ENCODE assay signal across 8 cellular contexts in the genomic region with DNA sequence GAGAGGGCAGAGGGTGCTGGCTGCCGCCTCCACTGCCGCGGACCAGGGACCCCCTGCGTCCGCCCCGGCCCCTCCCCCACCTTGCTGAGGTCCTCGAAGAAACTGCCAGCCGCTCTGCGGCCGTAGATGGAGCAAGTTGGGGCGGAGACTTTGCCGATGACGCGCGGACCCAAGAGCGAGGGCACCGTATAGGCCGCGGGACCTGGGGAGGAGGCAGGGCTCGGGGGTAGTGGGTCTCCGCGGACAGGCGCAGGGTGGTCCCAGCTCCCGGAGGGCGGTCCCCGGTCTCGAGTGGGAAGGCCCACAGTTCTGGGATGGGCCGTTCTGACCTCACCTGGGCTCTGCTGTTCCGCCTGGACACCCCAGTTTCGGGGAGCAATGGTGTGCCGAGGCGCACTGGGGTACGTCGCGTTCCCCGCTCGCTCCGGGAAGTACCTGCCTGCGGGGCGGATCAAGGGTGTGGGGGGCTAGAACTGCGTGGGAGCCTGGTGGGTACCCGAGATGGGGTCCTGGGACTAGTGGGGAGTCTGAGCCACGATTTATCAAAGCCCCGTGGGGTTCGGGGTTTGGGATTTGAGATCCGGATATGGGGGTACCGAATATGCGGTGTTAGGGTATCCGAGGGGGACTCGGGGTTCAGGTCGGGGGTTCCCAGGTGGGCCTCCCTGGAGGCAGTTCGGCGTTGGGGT. TPM values are rescaled to one million over a fixed set of nuclear protein-coding genes. Genes with fewer than 3 reads are reported as not detected.
DNase-seq lines count a peak whose midpoint lies in the region; ATAC-seq, FAIRE-seq and TF ChIP-seq lines count a peak whose summit lies in the region.

No MANE protein-coding gene starts in this region.

- H3K79me2 ChIP-seq in astrocyte (ENCODE audit: insufficient read depth, low read length): peaks cover 8% of the 10 kb centered on the region
- no peaks in the 10 kb centered on the region for H3K79me2 ChIP-seq in smooth muscle cell (ENCODE audit: low read depth)

- H3K4me1 Mint-ChIP-seq in T-helper 1 cell treated with Interleukin-12 subunit alpha and Interleukin-12 subunit beta and Interleukin-4 antibody, amounts not matched to agents 30 μg/mL and 1 μg/mL, for 36 hours (ENCODE audit: low read depth): peaks cover 43% of the 10 kb centered on the region
- H3K4me1 Mint-ChIP-seq in astrocyte (ENCODE audit: low read depth, unreplicated experiment): no peaks in the 10 kb centered on the region

- H2AFZ ChIP-seq in astrocyte (ENCODE audit: low read depth, low read length): no peak overlapping the region
- no peak overlapping the region for H2AFZ ChIP-seq in smooth muscle cell (ENCODE audit: low read depth)

- H3K36me3 Mint-ChIP-seq in T-helper 1 cell treated with Interleukin-12 subunit alpha and Interleukin-12 subunit beta and Interleukin-4 antibody, amounts not matched to agents 30 μg/mL and 1 μg/mL, for 36 hours (ENCODE audit: low read depth): peaks cover 15% of the 10 kb centered on the region
- H3K36me3 Mint-ChIP-seq in astrocyte (ENCODE audit: low read depth, unreplicated experiment): peaks cover 2% of the 10 kb centered on the region

- H3K4me3 ChIP-seq in astrocyte (ENCODE audit: insufficient read depth, low read depth, low read length) (peak overlapping the region; percentile 17), iPS-18a (ENCODE audit: low read length) (peak overlapping the region; percentile 57), smooth muscle cell (peak overlapping the region; percentile 69)

- peak overlapping the region; percentile 95 for H3K4me3 Mint-ChIP-seq in T-helper 1 cell treated with Interleukin-12 subunit alpha and Interleukin-12 subunit beta and Interleukin-4 antibody, amounts not matched to agents 30 μg/mL and 1 μg/mL, for 36 hours
- H3K4me3 Mint-ChIP-seq in astrocyte (ENCODE audit: unreplicated experiment): peak overlapping the region; percentile 66

- WGBS in smooth muscle cell (ENCODE audit: low lambda C conversion rate): 19% methylated on average over 33 of the region's 53 CpGs

- DNase-seq in DMS153 (lab: John Stamatoyannopoulos, UW): peak; percentile 43
- DNase-seq in astrocyte (ENCODE audit: low read depth): peak; percentile 64
- peak; percentile 63 for DNase-seq in smooth muscle cell (lab: John Stamatoyannopoulos, UW; ENCODE audit: unreplicated experiment)

- peak overlapping the region; percentile 99 for H3K27ac Mint-ChIP-seq in T-helper 1 cell treated with Interleukin-12 subunit alpha and Interleukin-12 subunit beta and Interleukin-4 antibody, amounts not matched to agents 30 μg/mL and 1 μg/mL, for 36 hours
- H3K27ac Mint-ChIP-seq in astrocyte (ENCODE audit: unreplicated experiment): no peak overlapping the region

- H3K36me3 ChIP-seq in astrocyte (ENCODE audit: insufficient read depth, low read length) (no peaks in the 10 kb centered on the region), iPS-18a (ENCODE audit: control insufficient read depth, low read depth, low read length) (no peaks in the 10 kb centered on the region), smooth muscle cell (ENCODE audit: low read depth) (no peaks in the 10 kb centered on the region)

- peaks cover 30% of the 10 kb centered on the region for H3K27me3 ChIP-seq in astrocyte (ENCODE audit: insufficient read depth, low read length)
- H3K27me3 ChIP-seq in iPS-18a (ENCODE audit: control insufficient read depth, insufficient read depth, low read length): peaks cover 79% of the 10 kb centered on the region
- no peaks in the 10 kb centered on the region for H3K27me3 ChIP-seq in smooth muscle cell (ENCODE audit: low read depth)

- no peaks in the 10 kb centered on the region for H3K27me3 Mint-ChIP-seq in T-helper 1 cell treated with Interleukin-12 subunit alpha and Interleukin-12 subunit beta and Interleukin-4 antibody, amounts not matched to agents 30 μg/mL and 1 μg/mL, for 36 hours (ENCODE audit: low read depth)
- H3K27me3 Mint-ChIP-seq in astrocyte (ENCODE audit: low read depth, unreplicated experiment): peaks cover 9% of the 10 kb centered on the region

- ATAC-seq in HG03571 (IDR thresholded peaks at IDR 0.05; ENCODE audit: unreplicated experiment) (peak; percentile 26), HG03442 (IDR thresholded peaks at IDR 0.05; ENCODE audit: unreplicated experiment) (no peak), GM21619 (IDR thresholded peaks at IDR 0.05; ENCODE audit: unreplicated experiment) (no peak)

- H3K9me3 ChIP-seq in astrocyte (ENCODE audit: insufficient read depth, low read depth, low read length) (no peaks in the 10 kb centered on the region), iPS-18a (ENCODE audit: control insufficient read depth, low read depth, low read length) (no peaks in the 10 kb centered on the region), smooth muscle cell (replicated peaks; ENCODE audit: low read depth) (no peaks in the 10 kb centered on the region)

- no peaks in the 10 kb centered on the region for H3K9me3 Mint-ChIP-seq in T-helper 1 cell treated with Interleukin-12 subunit alpha and Interleukin-12 subunit beta and Interleukin-4 antibody, amounts not matched to agents 30 μg/mL and 1 μg/mL, for 36 hours
- peaks cover 7% of the 10 kb centered on the region for H3K9me3 Mint-ChIP-seq in astrocyte (ENCODE audit: unreplicated experiment)

- H3K27ac ChIP-seq in astrocyte (ENCODE audit: low read depth, low read length) (no peak overlapping the region), iPS-18a (ENCODE audit: low read length) (no peak overlapping the region), smooth muscle cell (ENCODE audit: low read depth) (peak overlapping the region; percentile 97)

- H4K20me1 ChIP-seq in astrocyte (ENCODE audit: insufficient read depth, low read length): peaks cover 17% of the 10 kb centered on the region
- H4K20me1 ChIP-seq in smooth muscle cell (ENCODE audit: low read depth): peaks cover 15% of the 10 kb centered on the region

- FAIRE-seq in astrocyte (lab: Jason Lieb, UNC): no peak

- H3F3A ChIP-seq in smooth muscle cell (ENCODE audit: low read depth): peaks cover 54% of the 10 kb centered on the region

- H3K4me2 ChIP-seq in astrocyte (ENCODE audit: low read length): peak overlapping the region; percentile 70
- H3K4me2 ChIP-seq in smooth muscle cell: peak overlapping the region; percentile 98

- TF ChIP-seq CTCF in astrocyte (IDR thresholded peaks at IDR 0.05; ENCODE audit: insufficient read depth, low read depth, low read length) (no peak), smooth muscle cell (IDR thresholded peaks at IDR 0.05; ENCODE audit: borderline replicate concordance, insufficient read depth, poor library complexity, severe bottlenecking) (no peak)

- H3K9ac ChIP-seq in astrocyte (ENCODE audit: low read length) (no peak overlapping the region), iPS-18a (ENCODE audit: low read length) (no peak overlapping the region), smooth muscle cell (ENCODE audit: low read depth) (peak overlapping the region; percentile 81)

- peaks cover 18% of the 10 kb centered on the region for H3K4me1 ChIP-seq in astrocyte (ENCODE audit: insufficient read depth, low read length)
- peaks cover 6% of the 10 kb centered on the region for H3K4me1 ChIP-seq in iPS-18a (ENCODE audit: control insufficient read depth, low read depth, low read length)
- H3K4me1 ChIP-seq in smooth muscle cell (ENCODE audit: low read depth): peaks cover 23% of the 10 kb centered on the region

RNA-seq across cellular contexts. Expression of gene TYMP, which starts 1.2 kb away (rescaled TPM):
- total RNA-seq in astrocyte (3.3 and 3.7 TPM in 2 replicates), smooth muscle cell (85.8 and 87.4 TPM in 2 replicates)
- polyA plus RNA-seq in smooth muscle cell: 263 and 287 TPM in 2 replicates

RNA-seq across cellular contexts. Expression of gene SCO2, which starts 5.6 kb away (rescaled TPM):
- total RNA-seq in astrocyte (1.8 and 5.5 TPM in 2 replicates), smooth muscle cell (1.5 and 3.2 TPM in 2 replicates)
- 17.6 and 22.6 TPM in 2 replicates for polyA plus RNA-seq in smooth muscle cell

RNA-seq across cellular contexts. Expression of gene KLHDC7B, which starts 14.7 kb away (rescaled TPM):
- total RNA-seq in astrocyte: 0.32 and 1.9 TPM in 2 replicates
- total RNA-seq in smooth muscle cell: 0.31 and 1.1 TPM in 2 replicates
- polyA plus RNA-seq in smooth muscle cell: 1.5 and 2.2 TPM in 2 replicates

RNA-seq across cellular contexts. Expression of gene NCAPH2, which starts 23.0 kb away (rescaled TPM):
- 25.6 and 27.2 TPM in 2 replicates for total RNA-seq in astrocyte
- 20.7 and 24.1 TPM in 2 replicates for total RNA-seq in smooth muscle cell
- 42.0 and 45.7 TPM in 2 replicates for polyA plus RNA-seq in smooth muscle cell

RNA-seq across cellular contexts. Expression of gene LMF2, which starts 23.5 kb away (rescaled TPM):
- total RNA-seq in astrocyte (93.2 and 111 TPM in 2 replicates), smooth muscle cell (53.5 and 56.3 TPM in 2 replicates)
- 117 and 130 TPM in 2 replicates for polyA plus RNA-seq in smooth muscle cell

Comparison
In these comparisons a context has a peak if more than half of its experiments do, and no peak if none do; other contexts are left out.
1. H3K4me3 ChIP-seq: peak in every context shown above with its lines; median percentile 69 in smooth muscle cell; 57 in iPS-18a; 17 in astrocyte.
2. RNA of gene TYMP, which starts 1.2 kb away (total RNA-seq): 85.8 to 87.4 TPM in smooth muscle cell; 3.3 to 3.7 TPM in astrocyte; every median in the first group is over 10 times any median in the second.
3. Peak in every context shown above with its lines, with median percentiles within 50 percentile points of each other: DNase-seq.